9 cellular contexts compared by ENCODE assay signal in the genomic region with DNA sequence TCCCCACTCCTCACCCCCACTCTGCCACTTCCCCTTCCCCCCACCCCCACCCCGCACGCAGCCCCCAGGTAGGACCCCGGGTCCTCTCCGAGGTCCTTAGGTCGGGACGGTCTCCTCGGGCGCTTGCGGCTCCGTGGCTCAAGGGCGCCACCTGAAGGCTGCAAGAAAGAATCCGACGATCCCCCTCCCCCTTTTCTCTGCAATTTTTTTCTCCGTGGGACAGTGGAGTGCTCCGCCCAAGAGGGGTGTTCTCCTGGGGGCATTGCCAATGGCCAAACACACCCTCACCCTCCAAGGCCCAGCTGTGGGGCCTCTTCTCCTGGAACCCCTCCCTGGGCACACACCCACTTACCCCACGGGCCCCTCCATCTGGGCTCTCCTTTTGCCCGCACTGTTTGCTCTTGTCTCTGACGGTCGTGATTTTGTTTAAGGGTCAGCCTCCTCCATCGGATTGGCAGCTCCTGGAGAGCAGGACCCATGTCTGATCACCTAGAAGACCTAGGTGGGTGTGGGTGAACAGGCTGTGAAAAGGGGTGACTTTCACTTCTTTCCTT. TPM values are rescaled to one million over a fixed set of nuclear protein-coding genes. Genes with fewer than 3 reads are reported as not detected.
DNase-seq lines count a peak whose midpoint lies in the region; ATAC-seq and TF ChIP-seq lines count a peak whose summit lies in the region.
"Had no signal": no experiment of that assay in that cellular context is flagged by ENCODE, and none has a peak within 500 bp of the region (broad histone marks: within the 10 kb centered on the region; RNA-seq: fewer than 3 reads in every experiment).

No MANE protein-coding gene starts in this region.

- H3K4me1 ChIP-seq in HCT116 (ENCODE audit: control insufficient read depth in 1 of 2, insufficient read depth in 2 of 2, low read length in 2 of 2) (peaks cover 14 to 32% of the 10 kb centered on the region in 2 experiments; a peak in 3 of 4 replicates), gastrocnemius medialis (no peaks in the 10 kb centered on the region)

- peaks cover 4% of the 10 kb centered on the region for H3K4me1 Mint-ChIP-seq in activated T-helper 17 cell treated with anti-CD3 and anti-CD28 coated beads, Interleukin-2, amount 50 U/mL, for 72 hours

- no peak overlapping the region for H3K27ac Mint-ChIP-seq in activated T-helper 17 cell treated with anti-CD3 and anti-CD28 coated beads, Interleukin-2, amount 50 U/mL, for 72 hours
- H3K27ac Mint-ChIP-seq: IgD-negative memory B cell had no signal

- RAD21 ChIA-PET in HCT116 (lab: Charles Lee; ENCODE audit: low non-redundant PET in 1 of 2, low total read pairs in 2 of 2, uncharacterized antibody in 2 of 2, unreplicated experiment in 2 of 2): no interaction called here

- H3K4me3 ChIP-seq in HCT116 (replicated peaks in 1 of 2; ENCODE audit: low read depth in 1 of 2, low read length in 2 of 2) (peak overlapping the region; percentile 51 to 59), gastrocnemius medialis (peak overlapping the region; percentile 50 to 58 (median 56))

- peaks cover 18% of the 10 kb centered on the region for H3K27me3 Mint-ChIP-seq in activated T-helper 17 cell treated with anti-CD3 and anti-CD28 coated beads, Interleukin-2, amount 50 U/mL, for 72 hours

- no peaks in the 10 kb centered on the region for H3K36me3 Mint-ChIP-seq in activated T-helper 17 cell treated with anti-CD3 and anti-CD28 coated beads, Interleukin-2, amount 50 U/mL, for 72 hours (ENCODE audit: low read depth)
- H3K36me3 Mint-ChIP-seq: IgD-negative memory B cell had no signal

- no peaks in the 10 kb centered on the region for H3K36me3 ChIP-seq in HCT116 (ENCODE audit: control insufficient read depth in 1 of 2, insufficient read depth in 2 of 2, low read length in 2 of 2)
- no peaks in the 10 kb centered on the region for H3K36me3 ChIP-seq in gastrocnemius medialis

- TF ChIP-seq POLR2A in HCT116 (IDR thresholded peaks at IDR 0.05; ENCODE audit: borderline replicate concordance, extremely low read depth, insufficient read depth, insufficient read length) (no peak), gastrocnemius medialis (IDR thresholded peaks at IDR 0.05) (no peak)

- peak; percentile 68 for TF ChIP-seq CTCF in C4-2B (conservative IDR thresholded peaks at IDR 0.05)
- peak; percentile 43 to 77 (median 69); a peak in 5 of 6 replicates for TF ChIP-seq CTCF in HCT116 (IDR thresholded peaks at IDR 0.05 in 2 of 3, conservative IDR thresholded peaks at IDR 0.05 in 1 of 3; ENCODE audit: borderline replicate concordance in 1 of 3, insufficient read depth in 1 of 3, low read depth in 2 of 3, low read length in 2 of 3)
- peak in 4 of 5 experiments; percentile 15 to 56 (median 40) for TF ChIP-seq CTCF in gastrocnemius medialis (IDR thresholded peaks at IDR 0.05 in 4 of 5, conservative IDR thresholded peaks at IDR 0.05 in 1 of 5)

- peak overlapping the region; percentile 78 for H3K4me2 ChIP-seq in HCT116 (ENCODE audit: low read length)

- no peaks in the 10 kb centered on the region for H4K20me1 ChIP-seq in HCT116 (ENCODE audit: insufficient read depth)

- H2AFZ ChIP-seq in HCT116 (ENCODE audit: low read depth, low read length, poor library complexity, severe bottlenecking): peak overlapping the region; percentile 59

- DNase-seq in HCT116 (ENCODE audit: low read depth, low spot score) (peak; percentile 34), NOMO-1 treated with DMSO at 0.1 percent for 48 hours (lab: John Stamatoyannopoulos, UW; ENCODE audit: unreplicated experiment) (peak; percentile 17), head of caudate nucleus (peak in 39 of 42 donors; percentile 19 to 77 (median 50)), gastrocnemius medialis (no peak)

- intact Hi-C loops in HCT116 (cut with micrococcal nuclease): loop anchor here (10.0 kb wide), 1 partner anchor 371 kb away; no protein-coding TSS in a partner anchor
- intact Hi-C loops in head of caudate nucleus (cut with DNase I): no loop called here
- intact Hi-C loops in gastrocnemius medialis (cut with DNase I; ENCODE audit: low total_unique reads): no loop called here

- H3K79me2 ChIP-seq in HCT116 (ENCODE audit: insufficient read depth, low read length): no peaks in the 10 kb centered on the region

- no peaks in the 10 kb centered on the region for H3K9me3 Mint-ChIP-seq in activated T-helper 17 cell treated with anti-CD3 and anti-CD28 coated beads, Interleukin-2, amount 50 U/mL, for 72 hours
- H3K9me3 Mint-ChIP-seq: IgD-negative memory B cell had no signal

- CTCF ChIA-PET in HCT116 (lab: Charles Lee): interaction anchor here (0.9 to 1.4 kb wide), 3 partner anchors 10 to 317 kb away, joined by 4 to 5 read pairs (median 4); no protein-coding TSS in a partner anchor

- peak; percentile 58 for TF ChIP-seq RAD21 in HCT116 (IDR thresholded peaks at IDR 0.05; ENCODE audit: low read depth)

- in situ Hi-C loops in gastrocnemius medialis (cut with MboI; ENCODE audit: low sequenced_read_pairs in 4 of 4): no loop called here

- peak; percentile 81 for ATAC-seq in HCT116
- peak; percentile 69 for ATAC-seq in activated T-helper 17 cell treated with anti-CD3 and anti-CD28 coated beads, Interleukin-2, amount 50 U/mL, for 72 hours (replicated peaks)
- ATAC-seq in gastrocnemius medialis: no peak
- ATAC-seq in HG02759 (IDR thresholded peaks at IDR 0.05; ENCODE audit: unreplicated experiment): no peak
- ATAC-seq in GM18867 (IDR thresholded peaks at IDR 0.05; ENCODE audit: unreplicated experiment): no peak

- no peak overlapping the region for H3K9ac ChIP-seq in HCT116 (ENCODE audit: low read length)

- POLR2A ChIA-PET in HCT116 (lab: Charles Lee): no interaction called here

- H3K27ac ChIP-seq in C4-2B: no peak overlapping the region
- H3K27ac ChIP-seq in HCT116 (ENCODE audit: low read depth, low read length): no peak overlapping the region; the same call in 1 of the 2 replicates
- peak overlapping the region in 2 of 4 donors; percentile 54 to 58 for H3K27ac ChIP-seq in gastrocnemius medialis

- no TSS peak for BruUV-seq in HCT116 (replicated peaks; lab: Mats Ljungman, UMichigan)

- H3K27me3 ChIP-seq in HCT116 (ENCODE audit: insufficient read depth, low read length): peaks cover 7% of the 10 kb centered on the region; the same call in 1 of the 2 replicates
- peaks cover 11 to 20% (median 11%) of the 10 kb centered on the region in 3 donors for H3K27me3 ChIP-seq in gastrocnemius medialis

- no peaks in the 10 kb centered on the region for H3K9me3 ChIP-seq in HCT116 (ENCODE audit: control insufficient read depth in 1 of 2, insufficient read depth in 1 of 2, low read depth in 1 of 2, low read length in 2 of 2)
- H3K9me3 ChIP-seq in gastrocnemius medialis: no peaks in the 10 kb centered on the region

- peak overlapping the region; percentile 60 for H3K4me3 Mint-ChIP-seq in activated T-helper 17 cell treated with anti-CD3 and anti-CD28 coated beads, Interleukin-2, amount 50 U/mL, for 72 hours

- no peaks in the 10 kb centered on the region for H3K9me2 ChIP-seq in HCT116 (ENCODE audit: insufficient read depth)

TF ChIP-seq in HCT116, 20 proteins besides CTCF, POLR2A, EP300 and RAD21:
- TF ChIP-seq POLR2AphosphoS5 (IDR thresholded peaks at IDR 0.05; ENCODE audit: low read depth, low read length): peak; percentile 33; the same call in 1 of the 2 replicates
- TF ChIP-seq ELF1 (IDR thresholded peaks at IDR 0.05; ENCODE audit: borderline replicate concordance, low read depth): no peak
- TF ChIP-seq YY1 (IDR thresholded peaks at IDR 0.05; ENCODE audit: extremely low read depth, insufficient replicate concordance, low read depth, low read length): no peak
- no peak for TF ChIP-seq ZNF274 (IDR thresholded peaks at IDR 0.05; ENCODE audit: low read depth, low read length)
- no peak for TF ChIP-seq SP1 (IDR thresholded peaks at IDR 0.05; ENCODE audit: low read depth)

RNA-seq across cellular contexts. Expression of gene TMEM74B, which starts 1.1 kb away (rescaled TPM):
- total RNA-seq in HCT116 (2021; ENCODE audit: unreplicated experiment): 25.7 TPM
- polyA plus RNA-seq in HCT116 (2012): 20.2 and 24.2 TPM in 2 replicates
- 1 to 10 TPM in 1 of 2 donors, under 1 TPM in 1; 0.89 to 6.0 TPM for total RNA-seq in activated T-helper 17 cell treated with anti-CD3 and anti-CD28 coated beads, Interleukin-2, amount 50 U/mL, for 72 hours
- total RNA-seq in gastrocnemius medialis: under 1 TPM in 2 of 4 donors, not detected in 2; 0.42 to 0.82 TPM

RNA-seq across cellular contexts. Expression of gene C20orf202, which starts 17.4 kb away (rescaled TPM):
- total RNA-seq in HCT116 (2021; ENCODE audit: unreplicated experiment) (not detected), gastrocnemius medialis (under 1 TPM in 1 of 4 donors, not detected in 3; 0.24 TPM)
- 0.10 and 0.14 TPM in 2 replicates for polyA plus RNA-seq in HCT116 (2012)
- total RNA-seq in activated T-helper 17 cell treated with anti-CD3 and anti-CD28 coated beads, Interleukin-2, amount 50 U/mL, for 72 hours: not detected
- polyA plus RNA-seq: IgD-negative memory B cell had no signal

RNA-seq across cellular contexts. Expression of gene RAD21L1, which starts 40.0 kb away (rescaled TPM):
- total RNA-seq in HCT116 (2021; ENCODE audit: unreplicated experiment): 0.17 TPM
- 0.04 and 0.07 TPM in 2 replicates for polyA plus RNA-seq in HCT116 (2012)
- total RNA-seq in activated T-helper 17 cell treated with anti-CD3 and anti-CD28 coated beads, Interleukin-2, amount 50 U/mL, for 72 hours: not detected
- total RNA-seq in gastrocnemius medialis: under 1 TPM in 1 of 4 donors, not detected in 3; 0.18 TPM
- polyA plus RNA-seq: IgD-negative memory B cell had no signal

Comparison
In these comparisons a context has a peak if more than half of its experiments do, and no peak if none do; other contexts are left out.
1. ATAC-seq: peak in HCT116 (single experiment) and activated T-helper 17 cell treated with anti-CD3 and anti-CD28 coated beads, Interleukin-2, amount 50 U/mL, for 72 hours (single experiment); none in gastrocnemius medialis (0 of 2), HG02759 (single experiment) and GM18867 (single experiment).
2. DNase-seq: peak in HCT116 (single experiment), NOMO-1 treated with DMSO at 0.1 percent for 48 hours (single experiment) and head of caudate nucleus (39 of 42); none in gastrocnemius medialis (0 of 2).
3. Peak in every context shown above with its lines, with median percentiles within 50 percentile points of each other: CTCF ChIP-seq.